Comparison of ENCODE assay signal across 10 cellular contexts in the genomic region with DNA sequence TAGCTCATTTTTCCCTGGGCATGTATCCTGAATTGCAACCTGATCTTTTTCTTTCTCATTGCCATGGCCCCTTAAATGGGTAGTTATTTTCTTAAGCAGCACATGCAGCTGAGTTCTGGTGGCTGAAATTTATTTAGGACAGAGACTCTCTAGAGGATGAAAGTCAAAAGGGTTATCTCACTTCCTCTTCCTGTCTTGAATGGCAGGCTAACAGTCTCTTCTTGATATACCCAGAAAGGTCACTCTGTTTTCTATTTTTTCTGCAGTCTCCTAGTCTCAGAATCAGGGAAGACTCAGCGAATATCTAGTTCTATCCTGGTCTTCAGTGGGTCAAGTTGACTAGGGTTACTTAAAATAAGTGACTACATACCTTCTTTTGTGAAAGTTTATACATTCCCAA.
DNase-seq lines count a peak whose midpoint lies in the region; ATAC-seq and TF ChIP-seq lines count a peak whose summit lies in the region.
"Had no signal": no experiment of that assay in that cellular context is flagged by ENCODE, and none has a peak within 500 bp of the region (broad histone marks: within the 10 kb centered on the region; RNA-seq: fewer than 3 reads in every experiment).

No MANE protein-coding gene starts in this region.

- H3K36me3 Mint-ChIP-seq in nephron progenitor cell (ENCODE audit: low read depth), result no peaks in the 10 kb centered on the region
- no peaks in the 10 kb centered on the region for H3K36me3 Mint-ChIP-seq in activated T-helper 2 cell treated with anti-CD3 and anti-CD28 coated beads, Interferon-gamma antibody, Interleukin-2, Interleukin-4, amounts not matched to agents 10 μg/mL and 5 μg/mL and 100 μg/mL, durations not matched to agents 14 hours and 24 hours and 36 hours (ENCODE audit: low read depth)
- H3K36me3 Mint-ChIP-seq in activated naive CD4-positive, alpha-beta T cell treated with anti-CD3 and anti-CD28 coated beads, Interleukin-2, amount 10 ng/mL, durations not matched to agents 7 days and 5 days, result no peaks in the 10 kb centered on the region

- peak overlapping the region; percentile 91 for H3K27ac Mint-ChIP-seq in nephron progenitor cell
- no peak overlapping the region for H3K27ac Mint-ChIP-seq in activated T-helper 2 cell treated with anti-CD3 and anti-CD28 coated beads, Interferon-gamma antibody, Interleukin-2, Interleukin-4, amounts not matched to agents 10 μg/mL and 5 μg/mL and 100 μg/mL, durations not matched to agents 14 hours and 24 hours and 36 hours
- H3K27ac Mint-ChIP-seq in activated naive CD4-positive, alpha-beta T cell treated with anti-CD3 and anti-CD28 coated beads, Interleukin-2, amount 10 ng/mL, durations not matched to agents 7 days and 5 days, result no peak overlapping the region

- no peaks in the 10 kb centered on the region for H3K9me3 Mint-ChIP-seq in nephron progenitor cell
- H3K9me3 Mint-ChIP-seq in activated T-helper 2 cell treated with anti-CD3 and anti-CD28 coated beads, Interferon-gamma antibody, Interleukin-2, Interleukin-4, amounts not matched to agents 10 μg/mL and 5 μg/mL and 100 μg/mL, durations not matched to agents 14 hours and 24 hours and 36 hours, result peaks cover 12% of the 10 kb centered on the region
- H3K9me3 Mint-ChIP-seq in activated naive CD4-positive, alpha-beta T cell treated with anti-CD3 and anti-CD28 coated beads, Interleukin-2, amount 10 ng/mL, durations not matched to agents 7 days and 5 days, result peaks cover 3% of the 10 kb centered on the region

- ATAC-seq in GM19025 (IDR thresholded peaks at IDR 0.05; ENCODE audit: low read depth, unreplicated experiment), result peak; percentile 61
- ATAC-seq in HG02610 (IDR thresholded peaks at IDR 0.05; ENCODE audit: unreplicated experiment), result peak; percentile 92
- ATAC-seq in HG03469 (IDR thresholded peaks at IDR 0.05; ENCODE audit: unreplicated experiment), result peak; percentile 54

- H3K4me3 Mint-ChIP-seq in nephron progenitor cell, result no peak overlapping the region
- no peak overlapping the region for H3K4me3 Mint-ChIP-seq in activated T-helper 2 cell treated with anti-CD3 and anti-CD28 coated beads, Interferon-gamma antibody, Interleukin-2, Interleukin-4, amounts not matched to agents 10 μg/mL and 5 μg/mL and 100 μg/mL, durations not matched to agents 14 hours and 24 hours and 36 hours (ENCODE audit: low read depth)
- H3K4me3 Mint-ChIP-seq in activated naive CD4-positive, alpha-beta T cell treated with anti-CD3 and anti-CD28 coated beads, Interleukin-2, amount 10 ng/mL, durations not matched to agents 7 days and 5 days, result no peak overlapping the region

- intact Hi-C loops in activated T-helper 2 cell treated with anti-CD3 and anti-CD28 coated beads, Interferon-gamma antibody, Interleukin-2, Interleukin-4, amounts not matched to agents 10 μg/mL and 5 μg/mL and 100 μg/mL, durations not matched to agents 14 hours and 24 hours and 36 hours (cut with micrococcal nuclease), result no loop called here

- CTCF ChIA-PET in activated naive CD4-positive, alpha-beta T cell treated with anti-CD3 and anti-CD28 coated beads, Interleukin-2, amount 10 ng/mL, durations not matched to agents 7 days and 5 days (lab: Charles Lee), result no interaction called here

- DNase-seq in nephron progenitor cell, result no peak
- DNase-seq in HT-29 (ENCODE audit: low spot score), result no peak
- no peak for DNase-seq in activated T-helper 2 cell treated with anti-CD3 and anti-CD28 coated beads, Interferon-gamma antibody, Interleukin-2, Interleukin-4, amounts not matched to agents 10 μg/mL and 5 μg/mL and 100 μg/mL, durations not matched to agents 14 hours and 24 hours and 36 hours (ENCODE audit: low spot score)
- DNase-seq in activated naive CD4-positive, alpha-beta T cell treated with anti-CD3 and anti-CD28 coated beads, Interleukin-2, amount 10 ng/mL, durations not matched to agents 7 days and 5 days, result no peak
- DNase-seq: activated CD4-positive, alpha-beta T cell treated with anti-CD3 and anti-CD28 coated beads for 4 hours; dermis blood vessel endothelial cell; NCI-H1930 had no signal

- TF ChIP-seq CTCF in nephron progenitor cell (IDR thresholded peaks at IDR 0.05), result no peak

- no peaks in the 10 kb centered on the region for H3K27me3 Mint-ChIP-seq in nephron progenitor cell (ENCODE audit: low read depth, poor library complexity)
- no peaks in the 10 kb centered on the region for H3K27me3 Mint-ChIP-seq in activated T-helper 2 cell treated with anti-CD3 and anti-CD28 coated beads, Interferon-gamma antibody, Interleukin-2, Interleukin-4, amounts not matched to agents 10 μg/mL and 5 μg/mL and 100 μg/mL, durations not matched to agents 14 hours and 24 hours and 36 hours (ENCODE audit: low read depth)
- H3K27me3 Mint-ChIP-seq in activated naive CD4-positive, alpha-beta T cell treated with anti-CD3 and anti-CD28 coated beads, Interleukin-2, amount 10 ng/mL, durations not matched to agents 7 days and 5 days, result no peaks in the 10 kb centered on the region

- peaks cover 28% of the 10 kb centered on the region for H3K4me1 Mint-ChIP-seq in nephron progenitor cell
- H3K4me1 Mint-ChIP-seq in activated T-helper 2 cell treated with anti-CD3 and anti-CD28 coated beads, Interferon-gamma antibody, Interleukin-2, Interleukin-4, amounts not matched to agents 10 μg/mL and 5 μg/mL and 100 μg/mL, durations not matched to agents 14 hours and 24 hours and 36 hours (ENCODE audit: low read depth), result no peaks in the 10 kb centered on the region
- no peaks in the 10 kb centered on the region for H3K4me1 Mint-ChIP-seq in activated naive CD4-positive, alpha-beta T cell treated with anti-CD3 and anti-CD28 coated beads, Interleukin-2, amount 10 ng/mL, durations not matched to agents 7 days and 5 days
